ENCODE assay signal across 6 cellular contexts in the genomic region with DNA sequence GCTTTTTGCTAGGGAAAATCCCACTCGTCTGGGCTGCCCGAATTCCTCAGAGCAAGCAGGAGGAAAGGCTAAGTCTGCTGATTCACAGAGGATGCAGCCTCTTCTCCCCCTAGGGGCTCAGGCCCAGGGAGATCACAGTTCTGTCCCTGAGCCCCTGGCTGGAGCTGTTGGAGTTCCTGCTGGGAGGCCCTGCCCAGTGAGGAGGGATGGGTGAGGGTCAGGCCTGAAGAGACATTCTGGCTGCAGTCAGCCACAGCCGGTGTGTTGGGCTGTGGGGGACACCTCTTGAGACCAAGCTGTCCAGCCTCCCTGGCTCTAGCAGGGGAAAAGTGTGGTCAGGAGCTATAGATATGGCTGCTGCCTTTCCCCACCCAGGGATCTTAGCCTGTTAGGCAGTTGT.
DNase-seq lines count a peak whose midpoint lies in the region; ATAC-seq, FAIRE-seq and TF ChIP-seq lines count a peak whose summit lies in the region.
"Not testable (repeated sequence)": the region's sequence is repeated elsewhere in the genome, so short reads cannot be mapped to it uniquely, and the experiment has no call there.

No MANE protein-coding gene starts in this region.

- not testable (repeated sequence) for H3K36me3 Mint-ChIP-seq in neural progenitor cell; osteocyte (ENCODE audit: unreplicated experiment)

- not testable (repeated sequence) for H3K14ac ChIP-seq in H1 (ENCODE audit: insufficient read length)

- peaks cover 15% of the 10 kb centered on the region for H3F3A ChIP-seq in neural progenitor cell (ENCODE audit: low read depth)

- H3K27ac Mint-ChIP-seq in neural progenitor cell; osteocyte (ENCODE audit: unreplicated experiment): not testable (repeated sequence)

- H4K5ac ChIP-seq in H1 (ENCODE audit: insufficient read length, low read depth, low read length), result not testable (repeated sequence)

- not testable (repeated sequence) for DNase-seq in HL-60 (ENCODE audit: low read depth in 1 of 2, low spot score in 1 of 2)
- peak; percentile 21 for DNase-seq in activated CD8-positive, alpha-beta memory T cell treated with anti-CD3 and anti-CD28 coated beads for 24 hours
- DNase-seq in H1 (ENCODE audit: low read depth in 1 of 2, low spot score in 2 of 2) (peak in 1 of 2 experiments; percentile 42), lung (ENCODE audit: low spot score) (peak; percentile 10), neural progenitor cell (ENCODE audit: low spot score) (peak; percentile 16), osteocyte (ENCODE audit: extremely low spot score, unreplicated experiment) (peak; percentile 57)

- not testable (repeated sequence) for TF ChIP-seq CTCF in HL-60 (IDR thresholded peaks at IDR 0.05; ENCODE audit: insufficient read depth, low read length); H1 (IDR thresholded peaks at IDR 0.05; ENCODE audit: control extremely low read depth in 1 of 3, insufficient read depth in 1 of 3, low read depth in 1 of 3, low read length in 3 of 3); lung (IDR thresholded peaks at IDR 0.05; ENCODE audit: control extremely low read depth, extremely low read depth); neural progenitor cell (IDR thresholded peaks at IDR 0.05); osteocyte (IDR thresholded peaks at IDR 0.05)

- not testable (repeated sequence) for H4K8ac ChIP-seq in H1 (ENCODE audit: extremely low read depth, insufficient read depth, low read length)

- not testable (repeated sequence) for H3K4me1 Mint-ChIP-seq in neural progenitor cell; osteocyte (ENCODE audit: unreplicated experiment)

- H4K91ac ChIP-seq in H1 (replicated peaks; ENCODE audit: insufficient read length, low read length), result not testable (repeated sequence)

- not testable (repeated sequence) for H3K18ac ChIP-seq in H1 (ENCODE audit: extremely low read depth, low read length)

- peak; percentile 39 for FAIRE-seq in H1 (lab: Jason Lieb, UNC)

- not testable (repeated sequence) for H2BK12ac ChIP-seq in H1 (ENCODE audit: low read depth, low read length)

- not testable (repeated sequence) for H3K4ac ChIP-seq in H1 (replicated peaks; ENCODE audit: insufficient read length, low read depth, low read length)

- TF ChIP-seq RAD21 in H1 (IDR thresholded peaks at IDR 0.05 in 1 of 2, conservative IDR thresholded peaks at IDR 0.05 in 1 of 2; ENCODE audit: low read depth in 2 of 2, low read length in 2 of 2), result not testable (repeated sequence)

- H3K4me1 ChIP-seq in H1 (replicated peaks in 1 of 4; ENCODE audit: control insufficient read depth in 3 of 4, insufficient read depth in 4 of 4, low read length in 3 of 4); lung (ENCODE audit: control insufficient read depth in 2 of 2, insufficient read depth in 2 of 2, low read length in 2 of 2): not testable (repeated sequence)
- peaks cover 17% of the 10 kb centered on the region for H3K4me1 ChIP-seq in neural progenitor cell

- POLR2A ChIA-PET in H1 (lab: Charles Lee; ENCODE audit: partially characterized antibody), result not testable (repeated sequence)

- H3K9me3 Mint-ChIP-seq in neural progenitor cell (peaks cover 48% of the 10 kb centered on the region), osteocyte (ENCODE audit: unreplicated experiment) (peaks cover 50% of the 10 kb centered on the region)

- not testable (repeated sequence) for TF ChIP-seq EP300 in H1 (IDR thresholded peaks at IDR 0.05; ENCODE audit: borderline replicate concordance in 1 of 2, low read depth in 2 of 2, low read length in 2 of 2)

- H3K4me2 ChIP-seq in H1 (ENCODE audit: insufficient read depth in 1 of 2, low read depth in 2 of 2, low read length in 2 of 2), result not testable (repeated sequence)
- peak overlapping the region; percentile 27 for H3K4me2 ChIP-seq in neural progenitor cell

- H3K27me3 ChIP-seq in HL-60 (ENCODE audit: insufficient read depth, poor library complexity, severe bottlenecking); H1 (replicated peaks in 1 of 4; ENCODE audit: control insufficient read depth in 3 of 4, extremely low read depth in 1 of 4, insufficient read depth in 3 of 4, low read length in 3 of 4); lung (ENCODE audit: control insufficient read depth, insufficient read depth); neural progenitor cell: not testable (repeated sequence)

- H2BK20ac ChIP-seq in H1 (ENCODE audit: low read length), result not testable (repeated sequence)

- ATAC-seq in lung (ENCODE audit: insufficient read depth, low FRiP score), result not testable (repeated sequence)

- H3K27ac ChIP-seq in HL-60 (replicated peaks), result peak overlapping the region; percentile 81
- H3K27ac ChIP-seq in H1 (ENCODE audit: low read depth, low read length); lung (ENCODE audit: low read depth in 1 of 2, low read length in 1 of 2); neural progenitor cell: not testable (repeated sequence)

- not testable (repeated sequence) for H3K27me3 Mint-ChIP-seq in neural progenitor cell (ENCODE audit: insufficient read depth, low read depth); osteocyte (ENCODE audit: unreplicated experiment)

- H3K9me3 ChIP-seq in H1 (ENCODE audit: insufficient read depth in 2 of 2, low read depth in 1 of 2, low read length in 1 of 2); neural progenitor cell (ENCODE audit: low read depth): not testable (repeated sequence)
- peaks cover 0 to 20% of the 10 kb centered on the region in 2 donors for H3K9me3 ChIP-seq in lung (ENCODE audit: control insufficient read depth in 2 of 2, insufficient read depth in 1 of 2, low read length in 1 of 2)

- not testable (repeated sequence) for H3K79me2 ChIP-seq in H1 (ENCODE audit: control insufficient read depth in 1 of 2, insufficient read depth in 2 of 2, low read length in 2 of 2); neural progenitor cell (ENCODE audit: low read depth)

- not testable (repeated sequence) for H3K79me1 ChIP-seq in H1 (ENCODE audit: low read depth, low read length)

- peak overlapping the region; percentile 70; the same call in 1 of the 2 replicates for H2AFZ ChIP-seq in H1 (ENCODE audit: low read length)
- peak overlapping the region; percentile 51 for H2AFZ ChIP-seq in neural progenitor cell (replicated peaks)

- CTCF ChIA-PET in H1 (lab: Charles Lee; ENCODE audit: partially characterized antibody), result not testable (repeated sequence)

- not testable (repeated sequence) for H2BK15ac ChIP-seq in H1 (ENCODE audit: low read length)

- H3K4me3 Mint-ChIP-seq in neural progenitor cell; osteocyte (ENCODE audit: unreplicated experiment): not testable (repeated sequence)

- TF ChIP-seq POLR2A in H1 (IDR thresholded peaks at IDR 0.05; ENCODE audit: control extremely low read depth in 1 of 2, low read depth in 2 of 2, low read length in 2 of 2), result not testable (repeated sequence)

- WGBS in H1 (ENCODE audit: extremely low coverage in 1 of 2, insufficient coverage in 1 of 2, insufficient read length in 1 of 2, insufficient replicate concordance in 2 of 2, low coverage in 1 of 2, low lambda C conversion rate in 2 of 2, missing lambda C conversion rate in 1 of 2), 2 experiments, result 78% methylated on average over 3 of the region's 3 CpGs; no CpG with 5 or more reads in 1 of the 2 experiments
- WGBS in lung, 2 donors, result 95 to 98% methylated on average over 3 of the region's 3 CpGs

- H2AK5ac ChIP-seq in H1 (ENCODE audit: low read depth, low read length), result not testable (repeated sequence)

- not testable (repeated sequence) for H3K23me2 ChIP-seq in H1 (ENCODE audit: low read depth, low read length)

- not testable (repeated sequence) for H2BK120ac ChIP-seq in H1 (replicated peaks; ENCODE audit: low read depth, low read length)

- not testable (repeated sequence) for H2BK5ac ChIP-seq in H1 (ENCODE audit: low read depth, low read length)

- not testable (repeated sequence) for H3K9ac ChIP-seq in H1 (replicated peaks in 1 of 4; ENCODE audit: extremely low read depth in 1 of 4, low read depth in 3 of 4, low read length in 3 of 4); neural progenitor cell

- not testable (repeated sequence) for H3K36me3 ChIP-seq in H1 (ENCODE audit: control insufficient read depth in 2 of 4, insufficient read depth in 4 of 4, low read length in 3 of 4); lung (ENCODE audit: control insufficient read depth in 2 of 2, insufficient read depth in 2 of 2, low read length in 2 of 2); neural progenitor cell

- H4K20me1 ChIP-seq in H1 (replicated peaks in 1 of 2; ENCODE audit: control insufficient read depth in 1 of 2, insufficient read depth in 2 of 2, low read length in 2 of 2); neural progenitor cell (ENCODE audit: low read depth): not testable (repeated sequence)

- not testable (repeated sequence) for H3K56ac ChIP-seq in H1 (replicated peaks; ENCODE audit: insufficient read length, low read depth, low read length)

- H3K4me3 ChIP-seq in HL-60 (replicated peaks; ENCODE audit: insufficient read depth, low read length); H1 (ENCODE audit: extremely low read depth in 1 of 4, insufficient read depth in 2 of 4, low read depth in 3 of 4, low read length in 4 of 4); lung; neural progenitor cell: not testable (repeated sequence)

- H3K23ac ChIP-seq in H1 (ENCODE audit: insufficient read length), result not testable (repeated sequence)
